ENCODE assay signal across 20 cellular contexts in the genomic region with DNA sequence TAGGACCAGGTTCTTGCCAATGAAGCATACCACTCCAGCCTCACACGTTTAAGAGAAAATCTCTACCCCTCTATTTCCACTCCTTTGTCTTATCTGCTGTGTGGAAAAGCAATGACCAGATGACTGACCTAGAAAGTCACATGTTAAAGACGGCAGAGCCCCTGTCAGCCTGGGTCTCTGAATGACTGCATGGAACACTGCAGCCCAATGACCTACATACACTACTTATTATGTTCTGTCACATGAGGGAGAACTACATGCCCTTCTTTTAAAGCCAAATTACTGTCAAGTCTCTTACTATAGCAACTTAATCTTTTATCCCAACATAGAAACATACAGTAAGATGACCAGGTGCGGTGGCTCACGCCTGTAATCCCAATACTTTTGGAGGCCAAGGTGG.
"Had no signal": no experiment of that assay in that cellular context is flagged by ENCODE, and none has a peak within 500 bp of the region (broad histone marks: within the 10 kb centered on the region; RNA-seq: fewer than 3 reads in every experiment).

No MANE protein-coding gene starts in this region.

- ATAC-seq: left ventricle myocardium superior; lower lobe of right lung; natural killer cell treated with Interleukin-12 subunit alpha and Interleukin-12 subunit beta and Interleukin-15 and Interleukin-18, amount 100 ng/mL, for 72 hours; sciatic nerve; stimulated activated naive CD8-positive, alpha-beta T cell treated with anti-CD3 and anti-CD28 coated beads, Interleukin-15, amount 100 ng/mL, for 72 hours had no signal

- H3K9ac ChIP-seq: neural progenitor cell had no signal

- H3K27ac ChIP-seq: coronary artery, esophagus squamous epithelium, lower lobe of right lung, neural progenitor cell, suprapubic skin had no signal

- H3K36me3 Mint-ChIP-seq: natural killer cell treated with Interleukin-12 subunit alpha and Interleukin-12 subunit beta and Interleukin-15 and Interleukin-18, amount 100 ng/mL, for 72 hours had no signal

- H3K4me3 ChIP-seq: coronary artery, esophagus squamous epithelium, lower lobe of right lung, neural progenitor cell, smooth muscle cell, suprapubic skin had no signal

- H3K4me2 ChIP-seq: neural progenitor cell, smooth muscle cell had no signal

- H3K9me3 ChIP-seq: esophagus squamous epithelium, lower lobe of right lung, suprapubic skin had no signal

- H3K4me1 ChIP-seq: esophagus squamous epithelium, lower lobe of right lung, suprapubic skin had no signal

- H2AFZ ChIP-seq: neural progenitor cell had no signal

- H3K36me3 ChIP-seq: esophagus squamous epithelium, lower lobe of right lung, neural progenitor cell, suprapubic skin had no signal

- H3K27ac Mint-ChIP-seq: natural killer cell treated with Interleukin-12 subunit alpha and Interleukin-12 subunit beta and Interleukin-15 and Interleukin-18, amount 100 ng/mL, for 72 hours; neural progenitor cell; stimulated activated naive CD8-positive, alpha-beta T cell treated with anti-CD3 and anti-CD28 coated beads, Interleukin-15, amount 100 ng/mL, for 72 hours had no signal

- H3K27me3 Mint-ChIP-seq: natural killer cell treated with Interleukin-12 subunit alpha and Interleukin-12 subunit beta and Interleukin-15 and Interleukin-18, amount 100 ng/mL, for 72 hours; stimulated activated naive CD8-positive, alpha-beta T cell treated with anti-CD3 and anti-CD28 coated beads, Interleukin-15, amount 100 ng/mL, for 72 hours had no signal

- H3K9me3 Mint-ChIP-seq: natural killer cell treated with Interleukin-12 subunit alpha and Interleukin-12 subunit beta and Interleukin-15 and Interleukin-18, amount 100 ng/mL, for 72 hours; neural progenitor cell; stimulated activated naive CD8-positive, alpha-beta T cell treated with anti-CD3 and anti-CD28 coated beads, Interleukin-15, amount 100 ng/mL, for 72 hours had no signal

- H3K27me3 ChIP-seq: esophagus squamous epithelium, neural progenitor cell, suprapubic skin had no signal

- H3K4me3 Mint-ChIP-seq: natural killer cell treated with Interleukin-12 subunit alpha and Interleukin-12 subunit beta and Interleukin-15 and Interleukin-18, amount 100 ng/mL, for 72 hours; neural progenitor cell; stimulated activated naive CD8-positive, alpha-beta T cell treated with anti-CD3 and anti-CD28 coated beads, Interleukin-15, amount 100 ng/mL, for 72 hours had no signal

- DNase-seq: dermis blood vessel endothelial cell; effector memory CD4-positive, alpha-beta T cell; esophagus squamous epithelium; foreskin melanocyte; head of caudate nucleus; left ventricle myocardium superior; lower lobe of right lung; stimulated activated CD4-positive, alpha-beta T cell treated with anti-CD3 and anti-CD28 coated beads, Interleukin-12 subunit alpha, Interleukin-12 subunit beta, amount 100 ng/mL, for 4 hours; stimulated activated CD4-positive, alpha-beta T cell treated with anti-CD3 and anti-CD28 coated beads, Interleukin-1b, Interleukin-23, amount 100 ng/mL, for 48 hours; stimulated activated CD4-positive, alpha-beta T cell treated with anti-CD3 and anti-CD28 coated beads, Interleukin-4, amount 100 ng/mL, for 1 hour; stimulated activated CD8-positive, alpha-beta memory T cell treated with anti-CD3 and anti-CD28 coated beads, Interleukin-4, amount 100 ng/mL, for 48 hours; stimulated activated naive CD4-positive, alpha-beta T cell; stimulated activated naive CD8-positive, alpha-beta T cell treated with anti-CD3 and anti-CD28 coated beads, Interleukin-15, amount 100 ng/mL, for 72 hours; trophoblast cell had no signal
